ENCODE assay signal across 7 cellular contexts in the genomic region with DNA sequence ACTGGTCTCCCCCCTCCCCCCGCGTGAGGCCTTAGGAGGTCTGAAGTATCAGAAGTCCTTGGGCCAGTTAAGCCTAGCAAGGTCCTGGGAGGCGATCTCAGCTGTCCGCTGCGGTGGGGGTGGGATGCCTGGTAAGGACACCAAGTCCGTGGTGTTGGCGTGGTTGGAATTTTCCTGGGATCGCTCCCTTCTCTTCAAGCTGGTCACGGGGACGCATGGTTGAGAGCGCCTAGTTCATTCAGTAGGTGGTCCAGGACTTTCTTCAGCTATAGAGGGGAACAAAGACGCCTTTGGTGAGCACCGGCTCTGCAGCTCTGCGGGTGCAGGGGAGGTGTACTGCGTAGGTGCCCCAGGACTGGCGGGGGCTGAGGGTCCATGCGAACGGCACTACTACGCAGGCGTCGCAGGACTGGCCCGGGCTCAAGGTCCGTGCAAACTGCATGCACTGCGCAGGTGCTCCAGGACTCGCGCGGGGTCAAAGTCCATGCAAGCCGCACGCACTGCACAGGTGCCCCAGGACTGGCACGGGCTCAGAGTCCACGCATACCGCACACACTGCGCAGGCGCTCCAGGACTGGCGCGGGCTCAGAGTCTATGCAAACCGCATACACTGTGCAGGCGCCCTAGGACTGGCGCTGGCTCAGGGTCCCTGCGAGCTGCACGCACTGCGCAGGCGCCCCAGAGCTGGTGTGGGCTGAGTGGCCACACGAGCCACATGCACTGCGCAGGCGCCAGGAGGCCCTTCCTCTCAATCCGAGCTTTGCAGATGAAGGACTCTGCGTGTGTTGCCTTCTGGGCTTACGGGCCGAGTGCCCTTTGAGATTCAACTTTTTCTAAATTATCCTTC. TPM values are rescaled to one million over a fixed set of nuclear protein-coding genes. Genes with fewer than 3 reads are reported as not detected.
DNase-seq lines count a peak whose midpoint lies in the region; ATAC-seq and TF ChIP-seq lines count a peak whose summit lies in the region.

No MANE protein-coding gene starts in this region.

- BruUV-seq in PC-3 (replicated peaks; lab: Mats Ljungman, UMichigan), result no TSS peak

- no peak overlapping the region for H4K12ac ChIP-seq in trophoblast cell (ENCODE audit: low read depth, low read length)

- no peak overlapping the region for H3K4ac ChIP-seq in trophoblast cell (ENCODE audit: low read depth, low read length)

- DNase-seq in GM20000 (ENCODE audit: low spot score), result peak; percentile 80
- no peak for DNase-seq in PC-3
- peak; percentile 49 for DNase-seq in activated gamma-delta T cell treated with Interleukin-2 at 50 U/mL for 16 hours
- DNase-seq in foreskin melanocyte, result peak; percentile 73
- peak; percentile 70 to 80 for DNase-seq in trophoblast cell
- DNase-seq in tibial nerve (ENCODE audit: low spot score in 2 of 2), result peak in 1 of 2 donors; percentile 38
- no peak for DNase-seq in effector CD4-positive, alpha-beta T cell

- H3K9me2 ChIP-seq in PC-3 (replicated peaks; ENCODE audit: low read length), result no peaks in the 10 kb centered on the region

- no peak overlapping the region for H4K91ac ChIP-seq in trophoblast cell (ENCODE audit: low read depth, low read length)

- peak; percentile 31 for ATAC-seq in PC-3

- TF ChIP-seq CTCF in GM20000 (IDR thresholded peaks at IDR 0.05; ENCODE audit: extremely low read depth, missing control alignments) (no peak), PC-3 (conservative IDR thresholded peaks at IDR 0.05; ENCODE audit: low read depth, low read length) (no peak), tibial nerve (IDR thresholded peaks at IDR 0.05) (no peak)

- H3K9ac ChIP-seq in PC-3 (ENCODE audit: low read length) (no peak overlapping the region), trophoblast cell (ENCODE audit: low read length) (no peak overlapping the region)

- no peaks in the 10 kb centered on the region for H3K79me1 ChIP-seq in trophoblast cell (ENCODE audit: low read length)

- TF ChIP-seq POLR2A in tibial nerve (IDR thresholded peaks at IDR 0.05), result peak in 1 of 2 donors; percentile 23

- TF ChIP-seq EP300 in tibial nerve (IDR thresholded peaks at IDR 0.05), result peak; percentile 18 to 37

- no peak overlapping the region for H3K18ac ChIP-seq in trophoblast cell (ENCODE audit: low read length)

- no peak overlapping the region for H3K27ac ChIP-seq in PC-3 (ENCODE audit: low read length)
- no peak overlapping the region for H3K27ac ChIP-seq in trophoblast cell (ENCODE audit: low read depth, low read length)
- H3K27ac ChIP-seq in tibial nerve, result peak overlapping the region; percentile 55 to 81 (median 72)

- H4K20me1 ChIP-seq in PC-3 (ENCODE audit: low read length), result no peaks in the 10 kb centered on the region

- peaks cover 16% of the 10 kb centered on the region for H3K4me1 ChIP-seq in PC-3 (ENCODE audit: insufficient read depth, low read length)
- H3K4me1 ChIP-seq in trophoblast cell (ENCODE audit: control insufficient read depth in 1 of 2, insufficient read depth in 2 of 2, low read length in 2 of 2), result peaks cover 3 to 11% of the 10 kb centered on the region in 2 experiments
- H3K4me1 ChIP-seq in tibial nerve, result peaks cover 0 to 48% (median 17%) of the 10 kb centered on the region in 4 donors

- no peak overlapping the region for H2AK5ac ChIP-seq in trophoblast cell (ENCODE audit: low read length)

- H3K27me3 ChIP-seq in PC-3 (ENCODE audit: low read length), result no peaks in the 10 kb centered on the region
- no peaks in the 10 kb centered on the region for H3K27me3 ChIP-seq in trophoblast cell (ENCODE audit: insufficient read depth, low read length)
- no peaks in the 10 kb centered on the region for H3K27me3 ChIP-seq in tibial nerve

- H3K23ac ChIP-seq in trophoblast cell (ENCODE audit: low read length), result no peak overlapping the region

- H3K4me2 ChIP-seq in PC-3 (ENCODE audit: low read length) (no peak overlapping the region), trophoblast cell (ENCODE audit: low read length) (no peak overlapping the region)

- H4K8ac ChIP-seq in trophoblast cell (ENCODE audit: low read depth, low read length), result no peak overlapping the region

- no peak overlapping the region for H2BK12ac ChIP-seq in trophoblast cell (ENCODE audit: low read length)

- H3K14ac ChIP-seq in trophoblast cell (ENCODE audit: low read length), result no peak overlapping the region

- H3K9me3 ChIP-seq in PC-3 (ENCODE audit: low read length), result no peaks in the 10 kb centered on the region
- H3K9me3 ChIP-seq in trophoblast cell (ENCODE audit: insufficient read depth, low read depth, low read length), result no peaks in the 10 kb centered on the region
- no peaks in the 10 kb centered on the region for H3K9me3 ChIP-seq in tibial nerve

- no peak overlapping the region for H2AFZ ChIP-seq in PC-3 (ENCODE audit: low read length)
- no peak overlapping the region for H2AFZ ChIP-seq in trophoblast cell (ENCODE audit: insufficient read depth, low read length, poor library complexity)

- no peak overlapping the region for H2BK120ac ChIP-seq in trophoblast cell (ENCODE audit: insufficient read depth, low read length, poor library complexity)

- WGBS in trophoblast cell (ENCODE audit: extremely low coverage, insufficient coverage, insufficient read length), result no CpG with 5 or more reads among the region's 50 CpGs
- WGBS in tibial nerve, 2 donors, result 57 to 63% methylated on average over 27 to 40 of the region's 50 CpGs

- H3K79me2 ChIP-seq in PC-3 (ENCODE audit: low read length), result peaks cover 30% of the 10 kb centered on the region
- H3K79me2 ChIP-seq in trophoblast cell (ENCODE audit: control insufficient read depth, insufficient read depth, low read length, poor library complexity), result no peaks in the 10 kb centered on the region

- H3K4me3 ChIP-seq in PC-3 (ENCODE audit: low read length) (no peak overlapping the region), trophoblast cell (ENCODE audit: low read depth, low read length) (no peak overlapping the region), tibial nerve (peak overlapping the region in 3 of 4 donors; percentile 28 to 47 (median 39))

- intact Hi-C loops in PC-3 (cut with micrococcal nuclease), result loop anchor here (10.0 kb wide), 2 partner anchors 201 to 249 kb away; a partner anchor contains a TSS

- H3F3A ChIP-seq in PC-3 (ENCODE audit: low read length, unreplicated experiment), result no peaks in the 10 kb centered on the region

- POLR2A ChIA-PET in PC-3 (lab: Charles Lee; ENCODE audit: unreplicated experiment), result interaction anchor here (0.7 kb wide), 1 partner anchor 587 kb away, joined by 3 read pairs; no protein-coding TSS in a partner anchor

- CTCF ChIA-PET in PC-3 (lab: Charles Lee), result no interaction called here

- H2BK5ac ChIP-seq in trophoblast cell (ENCODE audit: low read depth, low read length, poor library complexity), result no peak overlapping the region

- no peaks in the 10 kb centered on the region for H3K36me3 ChIP-seq in PC-3 (ENCODE audit: low read depth, low read length)
- no peaks in the 10 kb centered on the region for H3K36me3 ChIP-seq in trophoblast cell (ENCODE audit: control insufficient read depth in 1 of 2, insufficient read depth in 2 of 2, low read length in 2 of 2)
- H3K36me3 ChIP-seq in tibial nerve, result peaks cover 0 to 12% (median 0%) of the 10 kb centered on the region in 3 donors

RNA-seq across cellular contexts. Expression of a gene that starts 36.6 kb away (rescaled TPM):
- total RNA-seq in PC-3 (2014; rRNA removed) (335 and 338 TPM in 2 replicates), tibial nerve (10 to 100 TPM; 58.4 to 82.2 (median 59.6) TPM)
- polyA plus RNA-seq in trophoblast cell (2013), result 433 and 454 TPM in 2 replicates

Comparison
In these comparisons a context has a peak if more than half of its experiments do, and no peak if none do; other contexts are left out.
1. DNase-seq: peak in GM20000 (single experiment), activated gamma-delta T cell treated with Interleukin-2 at 50 U/mL for 16 hours (single experiment), foreskin melanocyte (single experiment) and trophoblast cell (2 of 2); none in PC-3 (single experiment) and effector CD4-positive, alpha-beta T cell (single experiment).
2. H3K27ac ChIP-seq: peak in tibial nerve (4 of 4); none in PC-3 (single experiment) and trophoblast cell (single experiment).
3. H3K4me3 ChIP-seq: peak in tibial nerve (3 of 4); none in PC-3 (single experiment) and trophoblast cell (single experiment).